8 cellular contexts compared by ENCODE assay signal in genomic region chr10:9331583-9332008, GRCh38.
DNase-seq lines count a peak whose midpoint lies in the region; ATAC-seq and TF ChIP-seq lines count a peak whose summit lies in the region.

No MANE protein-coding gene starts in this region.

- no peaks in the 10 kb centered on the region for H3K27me3 Mint-ChIP-seq in osteocyte (ENCODE audit: unreplicated experiment)

- peak; percentile 36 for DNase-seq in D341Med (ENCODE audit: low spot score)
- peak; percentile 1 for DNase-seq in HPDE6-E6E7 (ENCODE audit: extremely low spot score)
- peak; percentile 62 for DNase-seq in SK-N-DZ (ENCODE audit: low spot score)
- DNase-seq in fibroblast of peridontal ligament (ENCODE audit: extremely low read depth), result peak; percentile 68
- no peak for DNase-seq in osteocyte (ENCODE audit: extremely low spot score, unreplicated experiment)
- no peak for DNase-seq in activated CD4-positive, alpha-beta T cell treated with anti-CD3 and anti-CD28 coated beads for 48 hours

- no peaks in the 10 kb centered on the region for H3K9me3 Mint-ChIP-seq in osteocyte (ENCODE audit: unreplicated experiment)

- no peaks in the 10 kb centered on the region for H3K36me3 Mint-ChIP-seq in osteocyte (ENCODE audit: unreplicated experiment)

- H3K4me3 Mint-ChIP-seq in osteocyte (ENCODE audit: unreplicated experiment), result no peak overlapping the region

- H3K27ac Mint-ChIP-seq in osteocyte (ENCODE audit: unreplicated experiment), result no peak overlapping the region

- peak; percentile 88 for ATAC-seq in GM19043 (IDR thresholded peaks at IDR 0.05; ENCODE audit: low read depth, unreplicated experiment)
- ATAC-seq in GM19467 (IDR thresholded peaks at IDR 0.05; ENCODE audit: unreplicated experiment), result no peak

- peak; percentile 72 for TF ChIP-seq CTCF in osteocyte (IDR thresholded peaks at IDR 0.05)

- no peaks in the 10 kb centered on the region for H3K4me1 Mint-ChIP-seq in osteocyte (ENCODE audit: unreplicated experiment)

Comparison
In these comparisons a context has a peak if more than half of its experiments do, and no peak if none do; other contexts are left out.
1. DNase-seq: peak in D341Med (single experiment), HPDE6-E6E7 (single experiment), SK-N-DZ (single experiment) and fibroblast of peridontal ligament (single experiment); none in osteocyte (single experiment) and activated CD4-positive, alpha-beta T cell treated with anti-CD3 and anti-CD28 coated beads for 48 hours (single experiment).